In the genomic region with DNA sequence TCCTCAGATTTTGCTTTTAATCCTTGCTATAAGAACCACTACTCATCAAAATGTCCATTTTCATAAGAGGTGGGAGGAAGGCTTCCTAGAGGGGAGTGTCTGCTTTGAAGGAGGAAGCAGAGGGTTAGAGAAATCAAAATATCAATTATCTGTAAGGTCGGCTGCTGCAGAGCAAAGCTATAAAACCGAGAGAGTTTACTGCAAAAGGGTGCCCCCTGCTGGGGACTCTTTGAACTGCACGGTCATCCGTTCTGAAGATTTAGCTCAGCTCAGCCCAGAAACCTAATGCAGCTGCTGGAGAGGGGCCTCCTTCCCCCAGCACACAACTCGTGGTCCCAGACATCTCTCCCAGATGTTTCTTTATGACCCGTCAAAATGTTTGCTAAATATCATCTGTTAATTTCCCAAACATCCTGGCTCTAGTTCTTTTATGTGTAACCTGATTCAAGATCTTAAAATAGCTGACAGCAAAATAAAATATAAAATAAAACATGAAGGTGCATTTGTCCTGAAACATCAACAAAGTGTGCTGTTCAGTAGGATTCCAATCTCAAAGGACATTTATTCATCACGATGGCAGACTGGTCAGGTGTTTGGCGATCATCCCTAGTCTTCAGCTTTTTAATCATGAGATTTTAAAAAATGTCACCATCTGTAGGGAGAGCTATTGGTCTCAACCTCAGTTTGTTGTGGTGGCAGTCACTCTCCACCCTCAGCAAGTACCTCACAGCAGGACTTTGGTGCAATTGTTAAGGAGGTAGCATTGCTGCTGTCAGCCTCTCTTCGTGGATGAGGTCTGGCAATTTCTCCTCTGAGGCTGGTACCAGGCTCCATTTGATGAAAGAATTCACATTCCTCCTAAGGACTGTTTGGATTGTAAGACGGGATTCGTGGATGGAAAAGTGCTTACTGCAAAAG, we compare ENCODE assay signal across 8 cellular contexts.
DNase-seq lines count a peak whose midpoint lies in the region; ATAC-seq lines count a peak whose summit lies in the region.

No MANE protein-coding gene starts in this region.

- ATAC-seq in HG02973 (IDR thresholded peaks at IDR 0.05; ENCODE audit: unreplicated experiment), result peak; percentile 69
- peak; percentile 97 for ATAC-seq in left lobe of liver
- ATAC-seq in HG03025 (IDR thresholded peaks at IDR 0.05; ENCODE audit: low FRiP score, unreplicated experiment), result no peak

- DNase-seq in Daoy (ENCODE audit: low read depth) (peak; percentile 58), NCI-H2227 (lab: John Stamatoyannopoulos, UW; ENCODE audit: unreplicated experiment) (peak; percentile 86), cerebellar cortex (ENCODE audit: low spot score) (peak; percentile 63), left lobe of liver (ENCODE audit: low spot score) (peak; percentile 80)
- peak; percentile 62 for DNase-seq in activated CD4-positive, CD25-positive, alpha-beta regulatory T cell treated with anti-CD3 and anti-CD28 coated beads, Interleukin-2, amount 50 U/mL, for 16 hours (ENCODE audit: low read depth, low spot score)
- DNase-seq in stimulated activated CD4-positive, alpha-beta T cell treated with anti-CD3 and anti-CD28 coated beads, Interleukin-4, amount 100 ng/mL, for 1 hour, result peak; percentile 84
